Comparison of ENCODE assay signal across 8 cellular contexts in genomic region chr4:100095729-100096595, GRCh38.
DNase-seq lines count a peak whose midpoint lies in the region; ATAC-seq and TF ChIP-seq lines count a peak whose summit lies in the region.

No MANE protein-coding gene starts in this region.

- H3K27me3 Mint-ChIP-seq in osteocyte (ENCODE audit: unreplicated experiment) = no peaks in the 10 kb centered on the region

- H4K20me1 ChIP-seq in PC-3 (ENCODE audit: low read length) = no peaks in the 10 kb centered on the region

- peak; percentile 44 for TF ChIP-seq CTCF in GM20000 (IDR thresholded peaks at IDR 0.05; ENCODE audit: extremely low read depth, missing control alignments)
- peak; percentile 68 for TF ChIP-seq CTCF in PC-3 (conservative IDR thresholded peaks at IDR 0.05; ENCODE audit: low read depth, low read length)
- TF ChIP-seq CTCF in fibroblast of pulmonary artery (IDR thresholded peaks at IDR 0.05; ENCODE audit: low read length, missing control alignments) = peak; percentile 93
- peak; percentile 75 for TF ChIP-seq CTCF in osteocyte (IDR thresholded peaks at IDR 0.05)
- peak; percentile 67 for TF ChIP-seq CTCF in upper lobe of right lung (IDR thresholded peaks at IDR 0.05)

- DNase-seq in DMS 273 treated with DMSO at 0.1 percent for 48 hours (lab: John Stamatoyannopoulos, UW) = peak; percentile 12
- DNase-seq in GM20000 (ENCODE audit: low spot score) = peak; percentile 52
- peak; percentile 74 for DNase-seq in PC-3
- peak; percentile 60 to 70 for DNase-seq in activated T-cell treated with anti-CD3 and anti-CD28 coated beads, Interleukin-2, amount 50 U/mL, for 48 hours
- peak; percentile 80 for DNase-seq in fibroblast of pulmonary artery (ENCODE audit: low read depth)
- no peak for DNase-seq in osteocyte (ENCODE audit: extremely low spot score, unreplicated experiment)
- DNase-seq in upper lobe of right lung = peak; percentile 63

- no peaks in the 10 kb centered on the region for H3K9me2 ChIP-seq in PC-3 (replicated peaks; ENCODE audit: low read length)

- intact Hi-C loops in PC-3 (cut with micrococcal nuclease) (loop anchor here (10.0 kb wide), 2 partner anchors 329 to 399 kb away; no protein-coding TSS in a partner anchor), upper lobe of right lung (cut with DNase I) (no loop called here)

- no peak overlapping the region for H3K27ac Mint-ChIP-seq in osteocyte (ENCODE audit: unreplicated experiment)

- no peak overlapping the region for H3K4me3 ChIP-seq in PC-3 (ENCODE audit: low read length)
- H3K4me3 ChIP-seq in fibroblast of pulmonary artery (replicated peaks; ENCODE audit: low read depth, low read length) = no peak overlapping the region
- H3K4me3 ChIP-seq in upper lobe of right lung = no peak overlapping the region

- CTCF ChIA-PET in PC-3 (lab: Charles Lee) = interaction anchor here (0.6 to 0.9 kb wide), 3 partner anchors 19 to 279 kb away, joined by 3 read pairs; no protein-coding TSS in a partner anchor

- no peak overlapping the region for H3K4me2 ChIP-seq in PC-3 (ENCODE audit: low read length)

- peak; percentile 79 for ATAC-seq in HG03571 (IDR thresholded peaks at IDR 0.05; ENCODE audit: unreplicated experiment)
- peak; percentile 84 for ATAC-seq in PC-3
- ATAC-seq in upper lobe of right lung = peak; percentile 82

- peak overlapping the region; percentile 70 for H2AFZ ChIP-seq in PC-3 (ENCODE audit: low read length)

- no peaks in the 10 kb centered on the region for H3K9me3 ChIP-seq in PC-3 (ENCODE audit: low read length)
- H3K9me3 ChIP-seq in upper lobe of right lung = no peaks in the 10 kb centered on the region

- no peaks in the 10 kb centered on the region for H3K27me3 ChIP-seq in PC-3 (ENCODE audit: low read length)
- H3K27me3 ChIP-seq in upper lobe of right lung = no peaks in the 10 kb centered on the region

- no peaks in the 10 kb centered on the region; the same call in 1 of the 2 replicates for H3K36me3 ChIP-seq in PC-3 (ENCODE audit: low read depth, low read length)
- no peaks in the 10 kb centered on the region for H3K36me3 ChIP-seq in upper lobe of right lung

- H3K9me3 Mint-ChIP-seq in osteocyte (ENCODE audit: unreplicated experiment) = no peaks in the 10 kb centered on the region

- POLR2A ChIA-PET in PC-3 (lab: Charles Lee; ENCODE audit: unreplicated experiment) = interaction anchor here (0.6 kb wide), 1 partner anchor 1068 kb away, joined by 6 read pairs; no protein-coding TSS in a partner anchor

- no TSS peak for BruUV-seq in PC-3 (replicated peaks; lab: Mats Ljungman, UMichigan)

- no peaks in the 10 kb centered on the region for H3K36me3 Mint-ChIP-seq in osteocyte (ENCODE audit: unreplicated experiment)

- no peak overlapping the region for H3K4me3 Mint-ChIP-seq in osteocyte (ENCODE audit: unreplicated experiment)

- H3F3A ChIP-seq in PC-3 (ENCODE audit: low read length, unreplicated experiment) = no peaks in the 10 kb centered on the region

- H3K27ac ChIP-seq in PC-3 (ENCODE audit: low read length) (no peak overlapping the region), upper lobe of right lung (no peak overlapping the region)

- H3K79me2 ChIP-seq in PC-3 (ENCODE audit: low read length) = no peaks in the 10 kb centered on the region

- H3K4me1 ChIP-seq in PC-3 (ENCODE audit: insufficient read depth, low read length) (peaks cover 10% of the 10 kb centered on the region), upper lobe of right lung (peaks cover 9% of the 10 kb centered on the region)

- no peak overlapping the region for H3K9ac ChIP-seq in PC-3 (ENCODE audit: low read length)

- H3K4me1 Mint-ChIP-seq in osteocyte (ENCODE audit: unreplicated experiment) = peaks cover 21% of the 10 kb centered on the region
